8 cellular contexts compared by ENCODE assay signal in the genomic region with DNA sequence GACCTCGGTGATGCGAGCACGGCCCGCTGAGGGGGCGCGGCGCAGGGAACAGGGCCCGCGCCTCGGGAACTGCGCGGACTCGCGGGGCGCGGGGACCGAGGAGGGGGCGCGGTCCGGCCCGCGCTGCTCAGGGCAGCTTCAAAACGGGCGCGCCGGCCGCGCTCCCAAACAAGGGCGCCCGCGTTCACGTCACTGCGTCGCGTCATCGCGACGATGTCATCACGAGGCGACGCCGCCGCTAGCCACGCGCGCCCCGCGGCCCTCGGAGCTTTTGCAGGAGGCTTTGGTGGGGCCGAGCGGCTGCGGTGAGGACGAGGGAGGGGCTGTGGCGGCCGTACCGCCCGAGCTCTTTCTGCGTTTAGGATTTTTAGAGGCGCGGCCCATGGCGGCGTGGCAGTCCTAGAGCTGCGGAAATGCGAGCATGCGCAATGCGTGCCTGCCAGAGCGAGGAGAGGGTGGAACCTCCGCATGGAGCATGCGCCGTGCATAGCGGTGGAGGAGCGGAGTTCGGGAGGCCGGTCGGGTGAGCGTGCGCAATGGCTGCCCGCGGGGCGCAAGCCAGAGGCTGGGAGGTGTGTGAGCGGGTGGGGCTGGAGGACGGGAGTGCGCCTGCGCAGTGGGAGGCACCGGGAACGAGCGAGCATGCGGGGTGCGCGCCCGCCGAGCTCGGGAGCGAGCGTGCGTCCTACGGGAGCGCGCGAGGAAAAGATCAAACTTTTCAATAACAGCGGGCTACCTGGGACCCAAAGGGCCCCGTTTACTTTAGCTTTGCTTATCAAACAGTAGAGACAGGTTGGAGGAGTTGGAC. TPM values are rescaled to one million over a fixed set of nuclear protein-coding genes. Genes with fewer than 3 reads are reported as not detected.
DNase-seq lines count a peak whose midpoint lies in the region; ATAC-seq and TF ChIP-seq lines count a peak whose summit lies in the region.

A gene with protein sequence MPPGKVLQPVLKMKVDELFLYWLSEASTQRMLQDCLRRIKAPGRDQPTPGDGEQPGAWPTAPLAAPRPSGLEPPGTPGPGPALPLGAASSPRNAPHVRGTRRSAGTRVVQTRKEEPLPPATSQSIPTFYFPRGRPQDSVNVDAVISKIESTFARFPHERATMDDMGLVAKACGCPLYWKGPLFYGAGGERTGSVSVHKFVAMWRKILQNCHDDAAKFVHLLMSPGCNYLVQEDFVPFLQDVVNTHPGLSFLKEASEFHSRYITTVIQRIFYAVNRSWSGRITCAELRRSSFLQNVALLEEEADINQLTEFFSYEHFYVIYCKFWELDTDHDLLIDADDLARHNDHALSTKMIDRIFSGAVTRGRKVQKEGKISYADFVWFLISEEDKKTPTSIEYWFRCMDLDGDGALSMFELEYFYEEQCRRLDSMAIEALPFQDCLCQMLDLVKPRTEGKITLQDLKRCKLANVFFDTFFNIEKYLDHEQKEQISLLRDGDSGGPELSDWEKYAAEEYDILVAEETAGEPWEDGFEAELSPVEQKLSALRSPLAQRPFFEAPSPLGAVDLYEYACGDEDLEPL (minus strand): TSS at position 140 of the 808 bp plus-strand sequence. CDS start 216 bp downstream, outside the sequence.

- H3K9me3 Mint-ChIP-seq in activated naive CD4-positive, alpha-beta T cell treated with anti-CD3 and anti-CD28 coated beads, Interleukin-2, amount 50 U/mL, for 72 hours: no peaks in the 10 kb centered on the region
- no peaks in the 10 kb centered on the region for H3K9me3 Mint-ChIP-seq in progenitor cell of endocrine pancreas (ENCODE audit: low read depth)

- peak within 1 kb of the TSS; percentile 97 for H2AFZ ChIP-seq in PC-3 (ENCODE audit: low read length)

- ATAC-seq in HG02571 (IDR thresholded peaks at IDR 0.05; ENCODE audit: unreplicated experiment) (peak; percentile 96), PC-3 (peak; percentile 94), Right ventricle myocardium superior (ENCODE audit: poor library complexity) (peak; percentile 100)
- peak; percentile 92 to 96 for ATAC-seq in activated naive CD4-positive, alpha-beta T cell treated with anti-CD3 and anti-CD28 coated beads, Interleukin-2, amount 50 U/mL, for 72 hours

- H4K20me1 ChIP-seq in PC-3 (ENCODE audit: low read length): no peaks in the 10 kb centered on the region

- H3K4me3 Mint-ChIP-seq in progenitor cell of endocrine pancreas (ENCODE audit: low read depth): peak within 1 kb of the TSS; percentile 96

- TF ChIP-seq CTCF in PC-3 (conservative IDR thresholded peaks at IDR 0.05; ENCODE audit: low read depth, low read length) (no peak), progenitor cell of endocrine pancreas (IDR thresholded peaks at IDR 0.05; ENCODE audit: unreplicated experiment) (no peak), uterus (IDR thresholded peaks at IDR 0.05) (peak in 2 of 4 experiments; percentile 16 to 44)

- no peaks in the 10 kb centered on the region for H3K27me3 Mint-ChIP-seq in progenitor cell of endocrine pancreas

- H3K9me3 ChIP-seq in PC-3 (ENCODE audit: low read length): no peaks in the 10 kb centered on the region
- no peaks in the 10 kb centered on the region for H3K9me3 ChIP-seq in uterus

- DNase-seq in PC-3 (peak; percentile 95), Right ventricle myocardium superior (peak; percentile 99), progenitor cell of endocrine pancreas (ENCODE audit: low spot score, unreplicated experiment) (peak; percentile 98), uterus (peak; percentile 98 to 99), NCI-H748 treated with DMSO at 0.1 percent for 48 hours (lab: John Stamatoyannopoulos, UW) (no peak)
- peak; percentile 97 to 100 for DNase-seq in activated naive CD4-positive, alpha-beta T cell treated with anti-CD3 and anti-CD28 coated beads, Interleukin-2, amount 50 U/mL, for 72 hours (ENCODE audit: low spot score in 2 of 2)

- peak within 1 kb of the TSS; percentile 100 for H3K9ac ChIP-seq in PC-3 (ENCODE audit: low read length)

- no TSS peak for BruUV-seq in PC-3 (replicated peaks; lab: Mats Ljungman, UMichigan)

- H3K27me3 ChIP-seq in PC-3 (ENCODE audit: low read length) (no peaks in the 10 kb centered on the region), uterus (no peaks in the 10 kb centered on the region)

- H3K4me1 Mint-ChIP-seq in progenitor cell of endocrine pancreas (ENCODE audit: low read depth): peaks cover 2% of the 10 kb centered on the region

- POLR2A ChIA-PET in PC-3 (lab: Charles Lee; ENCODE audit: unreplicated experiment): no interaction called here

- H3K36me3 Mint-ChIP-seq in activated naive CD4-positive, alpha-beta T cell treated with anti-CD3 and anti-CD28 coated beads, Interleukin-2, amount 50 U/mL, for 72 hours: no peaks in the 10 kb centered on the region
- no peaks in the 10 kb centered on the region for H3K36me3 Mint-ChIP-seq in progenitor cell of endocrine pancreas (ENCODE audit: insufficient read depth)

- H3F3A ChIP-seq in PC-3 (ENCODE audit: low read length, unreplicated experiment): no peaks in the 10 kb centered on the region

- peak within 1 kb of the TSS; percentile 95 to 99 for H3K27ac Mint-ChIP-seq in activated naive CD4-positive, alpha-beta T cell treated with anti-CD3 and anti-CD28 coated beads, Interleukin-2, amount 50 U/mL, for 72 hours
- peak within 1 kb of the TSS; percentile 100 for H3K27ac Mint-ChIP-seq in progenitor cell of endocrine pancreas

- CTCF ChIA-PET in PC-3 (lab: Charles Lee): no interaction called here

- peak; percentile 27 to 63 for TF ChIP-seq POLR2A in uterus (IDR thresholded peaks at IDR 0.05)

- H3K79me2 ChIP-seq in PC-3 (ENCODE audit: low read length): no peaks in the 10 kb centered on the region

- H3K4me2 ChIP-seq in PC-3 (ENCODE audit: low read length): peak within 1 kb of the TSS; percentile 84

- H3K4me3 ChIP-seq in GM08714 (ENCODE audit: low read length) (peak within 1 kb of the TSS; percentile 84), PC-3 (ENCODE audit: low read length) (peak within 1 kb of the TSS; percentile 91), uterus (peak within 1 kb of the TSS; percentile 85 to 91)

- H3K4me1 ChIP-seq in PC-3 (ENCODE audit: insufficient read depth, low read length): 0 out of 2 replicates have a peak, but pooled peaks cover 4% of the 10 kb centered on the region
- peaks cover 0 to 4% of the 10 kb centered on the region in 2 donors for H3K4me1 ChIP-seq in uterus

- no peaks in the 10 kb centered on the region for H3K9me2 ChIP-seq in PC-3 (replicated peaks; ENCODE audit: low read length)

- intact Hi-C loops in PC-3 (cut with micrococcal nuclease) (no loop called here), Right ventricle myocardium superior (cut with DNase I) (no loop called here), uterus (cut with DNase I; ENCODE audit: low total_unique reads) (loop anchor here (10.0 kb wide), 1 partner anchor 102 kb away; a partner anchor contains a TSS)

- H3K36me3 ChIP-seq in PC-3 (ENCODE audit: low read depth, low read length): no peaks in the 10 kb centered on the region
- H3K36me3 ChIP-seq in uterus: no peaks in the 10 kb centered on the region

- H3K27ac ChIP-seq in PC-3 (ENCODE audit: low read length): peak within 1 kb of the TSS; percentile 94
- H3K27ac ChIP-seq in uterus: peak within 1 kb of the TSS; percentile 98

RNA-seq across cellular contexts. Expression of the gene that starts here (rescaled TPM):
- total RNA-seq in PC-3 (2014; rRNA removed): 35.2 and 35.4 TPM in 2 replicates
- 10 to 100 TPM; 23.9 to 37.8 TPM for total RNA-seq in activated naive CD4-positive, alpha-beta T cell treated with anti-CD3 and anti-CD28 coated beads, Interleukin-2, amount 50 U/mL, for 72 hours
- 154 TPM for total RNA-seq in Right ventricle myocardium superior
- 70.0 and 72.6 TPM in 2 replicates for total RNA-seq in progenitor cell of endocrine pancreas
- total RNA-seq in uterus: 10 to 100 TPM in 2 of 4 donors, 1 to 10 TPM in 2; 4.1 to 16.1 (median 9.4) TPM
